In genomic region chr22:49936973-49937757, GRCh38 we compare ENCODE assay signal across 8 cellular contexts. TPM values are rescaled to one million over a fixed set of nuclear protein-coding genes. Genes with fewer than 3 reads are reported as not detected.
DNase-seq lines count a peak whose midpoint lies in the region; ATAC-seq and TF ChIP-seq lines count a peak whose summit lies in the region.

No MANE protein-coding gene starts in this region.

- no peak for TF ChIP-seq POLR2A in testis (IDR thresholded peaks at IDR 0.05)

- no peaks in the 10 kb centered on the region for H3K9me3 ChIP-seq in testis

- CTCF ChIA-PET in GM10248 (lab: Yijun Ruan, JAX), result interaction anchor here (0.8 to 2.7 kb wide), 4 partner anchors 13 to 93 kb away, joined by 3 to 10 read pairs (median 5); no protein-coding TSS in a partner anchor

- no peaks in the 10 kb centered on the region for H3K27me3 ChIP-seq in testis

- peak overlapping the region; percentile 44 to 95 for H3K27ac ChIP-seq in testis

- no peaks in the 10 kb centered on the region for H3K27me3 Mint-ChIP-seq in T-helper 2 cell treated with Interferon-gamma antibody and Interleukin-4, amounts not matched to agents 5 μg/mL and 100 μg/mL, for 36 hours (ENCODE audit: low read depth)
- H3K27me3 Mint-ChIP-seq in central memory CD8-positive, alpha-beta T cell, result no peaks in the 10 kb centered on the region

- POLR2A ChIA-PET in GM10248 (lab: Yijun Ruan, JAX), result no interaction called here

- WGBS in testis, 2 donors, result 57% methylated on average over 4 to 21 of the region's 21 CpGs

- H3K4me3 Mint-ChIP-seq in T-helper 2 cell treated with Interferon-gamma antibody and Interleukin-4, amounts not matched to agents 5 μg/mL and 100 μg/mL, for 36 hours, result peak overlapping the region; percentile 76
- H3K4me3 Mint-ChIP-seq in central memory CD8-positive, alpha-beta T cell, result peak overlapping the region; percentile 68

- no peak overlapping the region for H3K4me3 ChIP-seq in testis

- H3K36me3 Mint-ChIP-seq in T-helper 2 cell treated with Interferon-gamma antibody and Interleukin-4, amounts not matched to agents 5 μg/mL and 100 μg/mL, for 36 hours (ENCODE audit: low read depth), result peaks cover 2% of the 10 kb centered on the region
- H3K36me3 Mint-ChIP-seq in central memory CD8-positive, alpha-beta T cell (ENCODE audit: insufficient read depth), result peaks cover 9% of the 10 kb centered on the region

- ATAC-seq in central memory CD8-positive, alpha-beta T cell (replicated peaks; ENCODE audit: extremely low read depth, poor library complexity, severe bottlenecking), result no peak
- ATAC-seq in GM18909 (IDR thresholded peaks at IDR 0.05; ENCODE audit: poor library complexity, unreplicated experiment) (no peak), GM19452 (IDR thresholded peaks at IDR 0.05; ENCODE audit: unreplicated experiment) (no peak)

- peaks cover 44% of the 10 kb centered on the region for H3K4me1 ChIP-seq in testis

- TF ChIP-seq CTCF in testis (IDR thresholded peaks at IDR 0.05), result no peak
- no peak for TF ChIP-seq CTCF in GM10248 (IDR thresholded peaks at IDR 0.05; ENCODE audit: control extremely low read depth, extremely low read depth, low read depth, missing control alignments)

- DNase-seq in T-helper 2 cell treated with Interferon-gamma antibody and Interleukin-4, amounts not matched to agents 5 μg/mL and 100 μg/mL, for 36 hours (ENCODE audit: low spot score), result no peak
- DNase-seq in T-helper 2 cell (no peak), medulla oblongata (ENCODE audit: extremely low spot score) (peak; percentile 87), testis (no peak), GM10248 (ENCODE audit: extremely low spot score) (no peak)
- no peak for DNase-seq in central memory CD8-positive, alpha-beta T cell (ENCODE audit: low spot score in 2 of 2)

- H3K9me3 Mint-ChIP-seq in T-helper 2 cell treated with Interferon-gamma antibody and Interleukin-4, amounts not matched to agents 5 μg/mL and 100 μg/mL, for 36 hours, result no peaks in the 10 kb centered on the region
- H3K9me3 Mint-ChIP-seq in central memory CD8-positive, alpha-beta T cell, result no peaks in the 10 kb centered on the region

- no peaks in the 10 kb centered on the region for H3K36me3 ChIP-seq in testis (ENCODE audit: low read depth, missing control alignments)

- intact Hi-C loops in testis (cut with DNase I; ENCODE audit: low total_unique reads), result no loop called here

- peak overlapping the region; percentile 88 for H3K27ac Mint-ChIP-seq in T-helper 2 cell treated with Interferon-gamma antibody and Interleukin-4, amounts not matched to agents 5 μg/mL and 100 μg/mL, for 36 hours
- peak overlapping the region; percentile 85 for H3K27ac Mint-ChIP-seq in central memory CD8-positive, alpha-beta T cell (ENCODE audit: low read depth)

- H3K4me1 Mint-ChIP-seq in T-helper 2 cell treated with Interferon-gamma antibody and Interleukin-4, amounts not matched to agents 5 μg/mL and 100 μg/mL, for 36 hours (ENCODE audit: low read depth), result peaks cover 10% of the 10 kb centered on the region
- peaks cover 18% of the 10 kb centered on the region for H3K4me1 Mint-ChIP-seq in central memory CD8-positive, alpha-beta T cell

RNA-seq across cellular contexts. Expression of gene CRELD2, which starts 18.7 kb away (rescaled TPM):
- 10 to 100 TPM; 57.9 to 64.2 TPM for total RNA-seq in testis
- 58.3 TPM for polyA plus RNA-seq in testis (ENCODE audit: insufficient read depth, low read depth, low replicate concordance)

RNA-seq across cellular contexts. Expression of gene ALG12, which starts 18.9 kb away (rescaled TPM):
- total RNA-seq in testis, result 10 to 100 TPM; 11.9 to 18.3 TPM
- polyA plus RNA-seq in testis (ENCODE audit: insufficient read depth, low read depth, low replicate concordance), result 10.6 TPM

RNA-seq across cellular contexts. Expression of gene PIM3, which starts 23.4 kb away (rescaled TPM):
- 10 to 100 TPM; 68.2 to 89.9 TPM for total RNA-seq in testis
- 50.8 TPM for polyA plus RNA-seq in testis (ENCODE audit: insufficient read depth, low read depth, low replicate concordance)
